In genomic region chr1:235919127-235919796, GRCh38 we compare ENCODE assay signal across 1 cellular context.
TF ChIP-seq lines count a peak whose summit lies in the region.

No MANE protein-coding gene starts in this region.

TF ChIP-seq in A549, 52 proteins besides CTCF, POLR2A, EP300 and RAD21 (continued from another document):
- TF ChIP-seq ELK1 (IDR thresholded peaks at IDR 0.05; ENCODE audit: low read depth, low read length): no peak
